In the genomic region with DNA sequence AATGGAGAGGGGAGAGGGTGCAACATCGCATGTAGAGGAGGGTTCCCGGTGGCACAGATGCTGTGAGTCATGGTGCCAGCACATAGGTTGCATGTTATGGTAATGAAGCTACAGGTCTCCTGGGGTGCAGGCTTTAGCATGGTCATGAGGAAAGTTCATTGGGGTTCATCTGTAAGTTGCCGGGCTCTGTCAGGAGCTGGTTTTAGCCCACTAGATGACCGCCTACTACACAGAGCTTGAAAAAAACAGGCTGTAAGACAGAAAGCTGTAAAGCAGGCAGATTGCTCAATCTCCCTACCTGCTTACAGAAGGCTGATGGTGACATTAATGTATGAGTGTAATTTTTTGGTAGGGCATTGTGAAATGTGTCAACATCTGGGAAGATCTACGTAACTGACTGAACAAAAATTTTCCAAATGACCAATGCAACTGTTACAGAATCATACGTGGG, we compare ENCODE assay signal across 1 cellular context.
TF ChIP-seq lines count a peak whose summit lies in the region.

No MANE protein-coding gene starts in this region.

TF ChIP-seq in liver, 16 proteins besides CTCF, POLR2A, EP300 and RAD21 (continued from another document):
- TF ChIP-seq, protein P1, sequence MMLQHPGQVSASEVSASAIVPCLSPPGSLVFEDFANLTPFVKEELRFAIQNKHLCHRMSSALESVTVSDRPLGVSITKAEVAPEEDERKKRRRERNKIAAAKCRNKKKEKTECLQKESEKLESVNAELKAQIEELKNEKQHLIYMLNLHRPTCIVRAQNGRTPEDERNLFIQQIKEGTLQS (IDR thresholded peaks at IDR 0.05), result no peak
- TF ChIP-seq NR2F2 (IDR thresholded peaks at IDR 0.05), result no peak
